In the genomic region with DNA sequence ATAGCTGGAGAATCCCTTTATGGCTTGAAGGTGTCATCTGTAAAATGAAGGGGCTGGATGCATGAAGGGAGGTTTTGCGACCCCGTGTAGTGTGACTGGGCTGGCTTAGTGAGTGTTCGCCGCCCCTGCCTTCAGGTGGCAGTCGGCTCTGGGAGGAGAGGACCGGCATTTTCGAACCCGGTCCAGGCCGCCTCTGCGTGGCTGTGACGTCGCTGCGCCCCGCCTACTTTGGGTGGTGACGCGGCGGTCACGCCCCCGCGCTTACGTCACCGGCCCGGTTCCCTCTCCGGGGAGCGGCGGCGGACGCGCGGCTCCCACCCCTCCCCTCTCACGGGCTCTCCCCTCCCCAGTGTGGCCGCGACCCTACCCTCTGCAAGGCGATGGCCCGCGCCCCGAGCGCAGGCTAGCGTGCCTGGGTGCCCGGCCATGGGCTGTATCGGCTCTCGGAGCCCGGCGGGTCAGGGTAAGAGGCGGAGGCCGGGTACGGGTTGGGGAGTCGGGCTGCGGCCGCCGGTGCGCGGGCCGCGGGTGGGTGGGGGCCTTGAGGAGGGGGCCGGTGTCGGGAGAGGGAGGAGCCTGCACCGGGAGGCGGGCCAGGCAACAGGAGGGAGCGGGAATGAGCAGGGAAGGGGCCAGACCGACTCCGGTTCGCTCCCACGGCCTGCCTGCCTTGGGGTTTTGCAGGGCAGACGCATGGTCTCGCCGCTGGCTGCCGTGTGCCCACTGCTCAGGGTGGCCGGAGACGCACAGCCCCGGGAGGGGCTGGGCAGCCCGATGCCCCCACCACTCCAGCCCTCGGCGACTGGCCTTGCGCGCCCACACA, we compare ENCODE assay signal across 8 cellular contexts. TPM values are rescaled to one million over a fixed set of nuclear protein-coding genes. Genes with fewer than 3 reads are reported as not detected.
DNase-seq lines count a peak whose midpoint lies in the region; ATAC-seq and TF ChIP-seq lines count a peak whose summit lies in the region.

No MANE protein-coding gene starts in this region.

- H3K27ac ChIP-seq in HCT116 (ENCODE audit: low read depth, low read length) (peak overlapping the region; percentile 85), ascending aorta (peak overlapping the region; percentile 97 to 99)

- TF ChIP-seq CTCF in HCT116 (IDR thresholded peaks at IDR 0.05 in 2 of 3, conservative IDR thresholded peaks at IDR 0.05 in 1 of 3; ENCODE audit: borderline replicate concordance in 1 of 3, insufficient read depth in 1 of 3, low read depth in 2 of 3, low read length in 2 of 3) (no peak), ascending aorta (IDR thresholded peaks at IDR 0.05) (no peak)

- no TSS peak for BruUV-seq in HCT116 (replicated peaks; lab: Mats Ljungman, UMichigan)

- H3K9me2 ChIP-seq in HCT116 (ENCODE audit: insufficient read depth): no peaks in the 10 kb centered on the region

- H3K27me3 ChIP-seq in HCT116 (ENCODE audit: insufficient read depth, low read length): no peaks in the 10 kb centered on the region
- H3K27me3 ChIP-seq in ascending aorta: no peaks in the 10 kb centered on the region

- H3K9me3 ChIP-seq in HCT116 (ENCODE audit: control insufficient read depth in 1 of 2, insufficient read depth in 1 of 2, low read depth in 1 of 2, low read length in 2 of 2): no peaks in the 10 kb centered on the region
- no peaks in the 10 kb centered on the region for H3K9me3 ChIP-seq in ascending aorta

- CTCF ChIA-PET in HCT116 (lab: Charles Lee): interaction anchor here (0.9 to 1.5 kb wide), 3 partner anchors 10 to 47 kb away, joined by 3 to 7 read pairs (median 3); no protein-coding TSS in a partner anchor

- H4K20me1 ChIP-seq in HCT116 (ENCODE audit: insufficient read depth): peaks cover 28% of the 10 kb centered on the region; the same call in 1 of the 2 replicates

- peaks cover 30 to 41% of the 10 kb centered on the region in 2 experiments for H3K36me3 ChIP-seq in HCT116 (ENCODE audit: control insufficient read depth in 1 of 2, insufficient read depth in 2 of 2, low read length in 2 of 2)
- H3K36me3 ChIP-seq in ascending aorta: peaks cover 37 to 43% of the 10 kb centered on the region in 2 donors

- peak overlapping the region; percentile 83 for H3K9ac ChIP-seq in HCT116 (ENCODE audit: low read length)

- TF ChIP-seq POLR2A in HCT116 (IDR thresholded peaks at IDR 0.05; ENCODE audit: borderline replicate concordance, extremely low read depth, insufficient read depth, insufficient read length): no peak

- DNase-seq in ELR (ENCODE audit: low read depth): peak; percentile 87
- DNase-seq in HCT116 (ENCODE audit: low read depth, low spot score): peak; percentile 61
- DNase-seq in NCI-H1417 (lab: John Stamatoyannopoulos, UW): peak; percentile 72 to 90 (median 88)
- peak; percentile 71 for DNase-seq in T-helper 22 cell (ENCODE audit: low read depth)
- peak; percentile 33 to 93 for DNase-seq in ascending aorta (ENCODE audit: low spot score in 2 of 2)
- peak; percentile 77 to 79 for DNase-seq in hippocampal formation (lab: John Stamatoyannopoulos, UW)
- DNase-seq in retina: peak; percentile 93

- RAD21 ChIA-PET in HCT116 (lab: Charles Lee; ENCODE audit: low non-redundant PET in 1 of 2, low total read pairs in 2 of 2, uncharacterized antibody in 2 of 2, unreplicated experiment in 2 of 2): no interaction called here

- no peak overlapping the region for H2AFZ ChIP-seq in HCT116 (ENCODE audit: low read depth, low read length, poor library complexity, severe bottlenecking)

- H3K4me1 ChIP-seq in HCT116 (ENCODE audit: control insufficient read depth in 1 of 2, insufficient read depth in 2 of 2, low read length in 2 of 2) (peaks cover 2 to 66% of the 10 kb centered on the region in 2 experiments; a peak in 3 of 4 replicates), ascending aorta (peaks cover 7 to 16% of the 10 kb centered on the region in 2 donors)

- intact Hi-C loops in HCT116 (cut with micrococcal nuclease) (no loop called here), ascending aorta (cut with DNase I) (loop anchor here (1.0 to 10.0 kb wide), 5 partner anchors 16 to 701 kb away; partner anchors contain the start of genes ABCF3, CLCN2, KLHL24 and POLR2H)

- H3K4me3 ChIP-seq in HCT116 (replicated peaks in 1 of 2; ENCODE audit: low read depth in 1 of 2, low read length in 2 of 2): peak overlapping the region; percentile 73
- H3K4me3 ChIP-seq in ascending aorta: peak overlapping the region; percentile 88 to 96

- peaks cover 49% of the 10 kb centered on the region for H3K79me2 ChIP-seq in HCT116 (ENCODE audit: insufficient read depth, low read length)

- POLR2A ChIA-PET in HCT116 (lab: Charles Lee): interaction anchor here (1.7 kb wide), 1 partner anchor 10 kb away, joined by 5 read pairs; no protein-coding TSS in a partner anchor

- H3K4me2 ChIP-seq in HCT116 (ENCODE audit: low read length): peak overlapping the region; percentile 90

- TF ChIP-seq RAD21 in HCT116 (IDR thresholded peaks at IDR 0.05; ENCODE audit: low read depth): no peak

- ATAC-seq in HCT116 (peak; percentile 72), GM19328 (IDR thresholded peaks at IDR 0.05; ENCODE audit: unreplicated experiment) (no peak)

TF ChIP-seq in HCT116, 20 proteins besides CTCF, POLR2A, EP300 and RAD21 (continues in another document):
- TF ChIP-seq MAX (IDR thresholded peaks at IDR 0.05) (0 out of 2 replicates have a peak, but pooled peaks have one; percentile 41), EZH2phosphoT487 (IDR thresholded peaks at IDR 0.05; ENCODE audit: borderline replicate concordance) (no peak), CBX3 (IDR thresholded peaks at IDR 0.05; ENCODE audit: low read depth) (no peak), EGR1 (IDR thresholded peaks at IDR 0.05; ENCODE audit: low read depth) (peak; percentile 84), REST (IDR thresholded peaks at IDR 0.05; ENCODE audit: low read depth) (no peak), YY1 (IDR thresholded peaks at IDR 0.05; ENCODE audit: extremely low read depth, insufficient replicate concordance, low read depth, low read length) (no peak), SP1 (IDR thresholded peaks at IDR 0.05; ENCODE audit: low read depth) (peak; percentile 81), JUND (IDR thresholded peaks at IDR 0.05) (peak; percentile 52), FOSL1 (IDR thresholded peaks at IDR 0.05; ENCODE audit: low read depth) (no peak), SRF (IDR thresholded peaks at IDR 0.05; ENCODE audit: low read depth) (no peak), POLR2AphosphoS5 (IDR thresholded peaks at IDR 0.05; ENCODE audit: low read depth, low read length) (peak; percentile 86), ZFX (IDR thresholded peaks at IDR 0.05) (peak; percentile 44; the same call in 1 of the 2 replicates), ZNF274 (IDR thresholded peaks at IDR 0.05; ENCODE audit: low read depth, low read length) (no peak), CEBPB (IDR thresholded peaks at IDR 0.05; ENCODE audit: low read depth) (no peak), ATF3 (IDR thresholded peaks at IDR 0.05) (no peak), ELF1 (IDR thresholded peaks at IDR 0.05; ENCODE audit: borderline replicate concordance, low read depth) (no peak), EZH2 (IDR thresholded peaks at IDR 0.05) (no peak), TCF7L2 (IDR thresholded peaks at IDR 0.05; ENCODE audit: borderline replicate concordance, extremely low read depth, insufficient read depth, insufficient read length) (no peak), SIN3A (IDR thresholded peaks at IDR 0.05; ENCODE audit: low read depth) (peak; percentile 71; the same call in 1 of the 2 replicates)

RNA-seq across cellular contexts. Expression of gene FAM131A, which starts 1.5 kb away (rescaled TPM):
- 17.8 TPM for total RNA-seq in HCT116 (2021; ENCODE audit: unreplicated experiment)
- polyA plus RNA-seq in HCT116 (2012): 16.5 and 18.7 TPM in 2 replicates
- total RNA-seq in ascending aorta: 47.7 TPM

RNA-seq across cellular contexts. Expression of gene EIF4G1, which starts 21.5 kb away (rescaled TPM):
- total RNA-seq in HCT116 (2021; ENCODE audit: unreplicated experiment) (496 TPM), ascending aorta (192 TPM)
- 272 and 284 TPM in 2 replicates for polyA plus RNA-seq in HCT116 (2012)

RNA-seq across cellular contexts. Expression of gene CLCN2, which starts 25.5 kb away (rescaled TPM):
- total RNA-seq in HCT116 (2021; ENCODE audit: unreplicated experiment): 21.6 TPM
- polyA plus RNA-seq in HCT116 (2012): 11.5 and 13.5 TPM in 2 replicates
- total RNA-seq in ascending aorta: 31.2 TPM

RNA-seq across cellular contexts. Expression of gene POLR2H, which starts 25.6 kb away (rescaled TPM):
- total RNA-seq in HCT116 (2021; ENCODE audit: unreplicated experiment) (156 TPM), ascending aorta (26.0 TPM)
- 215 and 240 TPM in 2 replicates for polyA plus RNA-seq in HCT116 (2012)

RNA-seq across cellular contexts. Expression of gene PSMD2, which starts 36.8 kb away (rescaled TPM):
- total RNA-seq in HCT116 (2021; ENCODE audit: unreplicated experiment) (402 TPM), ascending aorta (151 TPM)
- 346 and 369 TPM in 2 replicates for polyA plus RNA-seq in HCT116 (2012)
